ENCODE assay signal across 23 cellular contexts in genomic region chr3:27487383-27487782, GRCh38.
"Had no signal": no experiment of that assay in that cellular context is flagged by ENCODE, and none has a peak within 500 bp of the region (broad histone marks: within the 10 kb centered on the region; RNA-seq: fewer than 3 reads in every experiment).

No MANE protein-coding gene starts in this region.

- H3K27me3 Mint-ChIP-seq: dendritic cell treated with granulocyte-macrophage colony-stimulating factor and Interleukin-4, amounts not matched to agents 40 ng/mL and 50 ng/mL, for 4 days; effector memory CD8-positive, alpha-beta T cell; natural killer cell treated with Interleukin-12 subunit alpha and Interleukin-12 subunit beta and Interleukin-15 and Interleukin-18, amount 100 ng/mL, for 72 hours; stimulated activated naive B cell treated with anti-CD40 and anti-IgM and Interleukin-4, amounts not matched to agents 10 μg/mL and 1 μg/mL and 100 μg/mL, for 72 hours; stimulated activated naive CD8-positive, alpha-beta T cell treated with anti-CD3 and anti-CD28 coated beads, Interleukin-15, amount 100 ng/mL, for 72 hours had no signal

- H3K9me3 Mint-ChIP-seq: dendritic cell treated with granulocyte-macrophage colony-stimulating factor and Interleukin-4, amounts not matched to agents 40 ng/mL and 50 ng/mL, for 4 days; effector memory CD8-positive, alpha-beta T cell; natural killer cell treated with Interleukin-12 subunit alpha and Interleukin-12 subunit beta and Interleukin-15 and Interleukin-18, amount 100 ng/mL, for 72 hours; stimulated activated naive B cell treated with anti-CD40 and anti-IgM and Interleukin-4, amounts not matched to agents 10 μg/mL and 1 μg/mL and 100 μg/mL, for 72 hours; stimulated activated naive CD8-positive, alpha-beta T cell treated with anti-CD3 and anti-CD28 coated beads, Interleukin-15, amount 100 ng/mL, for 72 hours had no signal

- DNase-seq: cerebellar nuclear complex; effector memory CD8-positive, alpha-beta T cell; gastrocnemius medialis; glutamatergic neuron; left lung; lower lobe of right lung; mesenchymal stem cell; midbrain; occipital lobe; retina; sigmoid colon; stimulated activated CD4-positive, alpha-beta T cell treated with anti-CD3 and anti-CD28 coated beads, Interleukin-2, amount 100 ng/mL, for 24 hours; stimulated activated CD4-positive, alpha-beta T cell treated with anti-CD3 and anti-CD28 coated beads, Interleukin-4, amount 100 ng/mL, for 4 hours; stimulated activated naive B cell treated with anti-CD40 and anti-IgM and Interleukin-4, amounts not matched to agents 10 μg/mL and 1 μg/mL and 100 μg/mL, for 72 hours; stimulated activated naive CD8-positive, alpha-beta T cell treated with anti-CD3 and anti-CD28 coated beads, Interleukin-15, amount 100 ng/mL, for 72 hours; testis; transverse colon had no signal

- FAIRE-seq: colon, keratinocyte had no signal

- ATAC-seq: effector memory CD8-positive, alpha-beta T cell; gastrocnemius medialis; left lung; lower lobe of right lung; natural killer cell treated with Interleukin-12 subunit alpha and Interleukin-12 subunit beta and Interleukin-15 and Interleukin-18, amount 100 ng/mL, for 72 hours; stimulated activated naive B cell treated with anti-CD40 and anti-IgM and Interleukin-4, amounts not matched to agents 10 μg/mL and 1 μg/mL and 100 μg/mL, for 72 hours; stimulated activated naive CD8-positive, alpha-beta T cell treated with anti-CD3 and anti-CD28 coated beads, Interleukin-15, amount 100 ng/mL, for 72 hours had no signal

- H3K4me3 ChIP-seq: gastrocnemius medialis, left lung, lower lobe of right lung, prostate gland, sigmoid colon, skin epidermis, testis, transverse colon had no signal

- H3K4me3 Mint-ChIP-seq: dendritic cell treated with granulocyte-macrophage colony-stimulating factor and Interleukin-4, amounts not matched to agents 40 ng/mL and 50 ng/mL, for 4 days; natural killer cell treated with Interleukin-12 subunit alpha and Interleukin-12 subunit beta and Interleukin-15 and Interleukin-18, amount 100 ng/mL, for 72 hours; stimulated activated naive B cell treated with anti-CD40 and anti-IgM and Interleukin-4, amounts not matched to agents 10 μg/mL and 1 μg/mL and 100 μg/mL, for 72 hours; stimulated activated naive CD8-positive, alpha-beta T cell treated with anti-CD3 and anti-CD28 coated beads, Interleukin-15, amount 100 ng/mL, for 72 hours had no signal

- H3K27ac Mint-ChIP-seq: dendritic cell treated with granulocyte-macrophage colony-stimulating factor and Interleukin-4, amounts not matched to agents 40 ng/mL and 50 ng/mL, for 4 days; stimulated activated naive B cell treated with anti-CD40 and anti-IgM and Interleukin-4, amounts not matched to agents 10 μg/mL and 1 μg/mL and 100 μg/mL, for 72 hours; stimulated activated naive CD8-positive, alpha-beta T cell treated with anti-CD3 and anti-CD28 coated beads, Interleukin-15, amount 100 ng/mL, for 72 hours had no signal
